In genomic region chr9:16461851-16462250, GRCh38 we compare ENCODE assay signal across 18 cellular contexts.
"Had no signal": no experiment of that assay in that cellular context is flagged by ENCODE, and none has a peak within 500 bp of the region (broad histone marks: within the 10 kb centered on the region; RNA-seq: fewer than 3 reads in every experiment).

No MANE protein-coding gene starts in this region.

- ATAC-seq: activated naive CD4-positive, alpha-beta T cell treated with anti-CD3 and anti-CD28 coated beads, Interleukin-2, amount 50 U/mL, for 72 hours; esophagus mucosa; gastroesophageal sphincter; heart left ventricle; left ventricle myocardium superior; naive thymus-derived CD8-positive, alpha-beta T cell; pancreas had no signal

- H3K4me3 ChIP-seq: adrenal gland, gastroesophageal sphincter, heart left ventricle, pancreas had no signal

- H3K27ac ChIP-seq: adrenal gland, heart left ventricle, neutrophil, pancreas had no signal

- H3K27me3 ChIP-seq: adrenal gland, gastroesophageal sphincter, heart left ventricle, neutrophil, pancreas had no signal

- H3K4me3 Mint-ChIP-seq: activated T-helper 1 cell treated with anti-CD3 and anti-CD28 coated beads, Interleukin-12 subunit alpha, Interleukin-12 subunit beta, Interleukin-2, Interleukin-4 antibody, amounts not matched to agents 30 ng/mL and 10 ng/mL and 1 ng/mL, durations not matched to agents 14 hours and 24 hours and 36 hours; dendritic cell treated with granulocyte-macrophage colony-stimulating factor and Interleukin-4, amounts not matched to agents 40 ng/mL and 50 ng/mL, for 4 days; memory B cell; naive thymus-derived CD8-positive, alpha-beta T cell had no signal

- H3K4me1 ChIP-seq: adrenal gland, pancreas had no signal

- DNase-seq: activated CD4-positive, alpha-beta T cell treated with anti-CD3 and anti-CD28 coated beads, Interleukin-2, amount 50 U/mL, for 48 hours; activated CD4-positive, CD25-positive, alpha-beta regulatory T cell treated with anti-CD3 and anti-CD28 coated beads, Interleukin-2, amount 50 U/mL, for 72 hours; activated gamma-delta T cell treated with Interleukin-2 at 50 U/mL for 16 hours; activated T-cell treated with anti-CD3 and anti-CD28 coated beads for 4 hours; adrenal gland; effector CD8-positive, alpha-beta T cell; heart left ventricle; left ventricle myocardium superior; naive thymus-derived CD8-positive, alpha-beta T cell; pancreas; stimulated activated naive CD4-positive, alpha-beta T cell had no signal

- H3K9me3 Mint-ChIP-seq: activated naive CD4-positive, alpha-beta T cell treated with anti-CD3 and anti-CD28 coated beads, Interleukin-2, amount 50 U/mL, for 72 hours; memory B cell had no signal

- H3K36me3 Mint-ChIP-seq: activated naive CD4-positive, alpha-beta T cell treated with anti-CD3 and anti-CD28 coated beads, Interleukin-2, amount 50 U/mL, for 72 hours; memory B cell; naive thymus-derived CD8-positive, alpha-beta T cell had no signal

- H3K9me3 ChIP-seq: adrenal gland, gastroesophageal sphincter, heart left ventricle, neutrophil, pancreas had no signal

- H3K4me1 Mint-ChIP-seq: memory B cell had no signal

- H3K27me3 Mint-ChIP-seq: dendritic cell treated with granulocyte-macrophage colony-stimulating factor and Interleukin-4, amounts not matched to agents 40 ng/mL and 50 ng/mL, for 4 days; memory B cell had no signal

- H3K36me3 ChIP-seq: adrenal gland, gastroesophageal sphincter, heart left ventricle, neutrophil, pancreas had no signal

- H3K27ac Mint-ChIP-seq: activated naive CD4-positive, alpha-beta T cell treated with anti-CD3 and anti-CD28 coated beads, Interleukin-2, amount 50 U/mL, for 72 hours; activated T-helper 1 cell treated with anti-CD3 and anti-CD28 coated beads, Interleukin-12 subunit alpha, Interleukin-12 subunit beta, Interleukin-2, Interleukin-4 antibody, amounts not matched to agents 30 ng/mL and 10 ng/mL and 1 ng/mL, durations not matched to agents 14 hours and 24 hours and 36 hours; dendritic cell treated with granulocyte-macrophage colony-stimulating factor and Interleukin-4, amounts not matched to agents 40 ng/mL and 50 ng/mL, for 4 days; memory B cell; naive thymus-derived CD8-positive, alpha-beta T cell had no signal
